1 cellular context compared by ENCODE assay signal in genomic region chr22:19292262-19293230, GRCh38.
A peak's percentile ranks its signal among the peaks of the same experiment; 100 is the strongest.
TF ChIP-seq lines count a peak whose summit lies in the region.

No MANE protein-coding gene starts in this region.

TF ChIP-seq in K562, 482 proteins besides CTCF, POLR2A, EP300 and RAD21 (continued from another document):
- no peak for TF ChIP-seq ZNF740 (CRISPR knock-in tag; IDR thresholded peaks at IDR 0.05)
- TF ChIP-seq ZNF740 (tag; IDR thresholded peaks at IDR 0.05): no peak
- TF ChIP-seq MTA1 (IDR thresholded peaks at IDR 0.05; ENCODE audit: borderline replicate concordance): no peak; the same call in 1 of the 2 replicates
- TF ChIP-seq, protein P1, sequence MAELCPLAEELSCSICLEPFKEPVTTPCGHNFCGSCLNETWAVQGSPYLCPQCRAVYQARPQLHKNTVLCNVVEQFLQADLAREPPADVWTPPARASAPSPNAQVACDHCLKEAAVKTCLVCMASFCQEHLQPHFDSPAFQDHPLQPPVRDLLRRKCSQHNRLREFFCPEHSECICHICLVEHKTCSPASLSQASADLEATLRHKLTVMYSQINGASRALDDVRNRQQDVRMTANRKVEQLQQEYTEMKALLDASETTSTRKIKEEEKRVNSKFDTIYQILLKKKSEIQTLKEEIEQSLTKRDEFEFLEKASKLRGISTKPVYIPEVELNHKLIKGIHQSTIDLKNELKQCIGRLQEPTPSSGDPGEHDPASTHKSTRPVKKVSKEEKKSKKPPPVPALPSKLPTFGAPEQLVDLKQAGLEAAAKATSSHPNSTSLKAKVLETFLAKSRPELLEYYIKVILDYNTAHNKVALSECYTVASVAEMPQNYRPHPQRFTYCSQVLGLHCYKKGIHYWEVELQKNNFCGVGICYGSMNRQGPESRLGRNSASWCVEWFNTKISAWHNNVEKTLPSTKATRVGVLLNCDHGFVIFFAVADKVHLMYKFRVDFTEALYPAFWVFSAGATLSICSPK (IDR thresholded peaks at IDR 0.05; ENCODE audit: borderline replicate concordance): no peak; the same call in 1 of the 2 replicates
- TF ChIP-seq MCM7 (IDR thresholded peaks at IDR 0.05): no peak
- TF ChIP-seq ZNF57 (CRISPR knock-in tag; IDR thresholded peaks at IDR 0.05): no peak
- no peak for TF ChIP-seq TAF1 (IDR thresholded peaks at IDR 0.05; ENCODE audit: control insufficient read depth, extremely low read depth, insufficient read depth, low read length, severe bottlenecking)
- TF ChIP-seq ZNF449 (CRISPR knock-in tag; IDR thresholded peaks at IDR 0.05): no peak
- TF ChIP-seq ZNF551 (CRISPR knock-in tag; IDR thresholded peaks at IDR 0.05): no peak
- peak; percentile 70; the same call in 1 of the 2 replicates for TF ChIP-seq STAT6 (CRISPR knock-in tag; IDR thresholded peaks at IDR 0.05)
- no peak; the same call in 1 of the 2 replicates for TF ChIP-seq RAD51 (IDR thresholded peaks at IDR 0.05; ENCODE audit: borderline replicate concordance, low read depth)
- TF ChIP-seq, protein P2, sequence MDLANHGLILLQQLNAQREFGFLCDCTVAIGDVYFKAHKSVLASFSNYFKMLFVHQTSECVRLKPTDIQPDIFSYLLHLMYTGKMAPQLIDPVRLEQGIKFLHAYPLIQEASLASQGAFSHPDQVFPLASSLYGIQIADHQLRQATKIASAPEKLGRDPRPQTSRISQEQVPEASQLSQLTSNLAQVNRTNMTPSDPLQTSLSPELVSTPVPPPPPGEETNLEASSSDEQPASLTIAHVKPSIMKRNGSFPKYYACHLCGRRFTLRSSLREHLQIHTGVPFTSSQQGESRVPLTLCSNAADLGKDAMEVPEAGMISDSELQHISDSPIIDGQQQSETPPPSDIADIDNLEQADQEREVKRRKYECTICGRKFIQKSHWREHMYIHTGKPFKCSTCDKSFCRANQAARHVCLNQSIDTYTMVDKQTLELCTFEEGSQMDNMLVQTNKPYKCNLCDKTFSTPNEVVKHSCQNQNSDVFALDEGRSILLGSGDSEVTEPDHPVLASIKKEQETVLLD (IDR thresholded peaks at IDR 0.05): no peak
- TF ChIP-seq TEAD2 (tag; IDR thresholded peaks at IDR 0.05): peak; percentile 28; the same call in 1 of the 2 replicates
- TF ChIP-seq ETV6 (IDR thresholded peaks at IDR 0.05; ENCODE audit: borderline replicate concordance in 1 of 2, low read depth in 2 of 2, low read length in 1 of 2): no peak
- TF ChIP-seq ETV6 (CRISPR knock-in tag; IDR thresholded peaks at IDR 0.05; ENCODE audit: borderline replicate concordance): peak; percentile 90; the same call in 1 of the 2 replicates
- TF ChIP-seq PCBP1 (IDR thresholded peaks at IDR 0.05; ENCODE audit: low read depth, low read length, poor library complexity, severe bottlenecking): no peak
- no peak for TF ChIP-seq NCOA2 (IDR thresholded peaks at IDR 0.05; ENCODE audit: partially characterized antibody in 2 of 2)
- 0 out of 4 replicates have a peak, but pooled peaks have one; percentile 43 to 51 for TF ChIP-seq MLX (CRISPR knock-in tag; conservative IDR thresholded peaks at IDR 0.05)
- no peak for TF ChIP-seq HLTF (IDR thresholded peaks at IDR 0.05)
- TF ChIP-seq ZNF316 (IDR thresholded peaks at IDR 0.05): no peak
- no peak for TF ChIP-seq SP2 (IDR thresholded peaks at IDR 0.05; ENCODE audit: extremely low read depth, low read depth, low read length, poor library complexity, severe bottlenecking)
- TF ChIP-seq, protein P3, sequence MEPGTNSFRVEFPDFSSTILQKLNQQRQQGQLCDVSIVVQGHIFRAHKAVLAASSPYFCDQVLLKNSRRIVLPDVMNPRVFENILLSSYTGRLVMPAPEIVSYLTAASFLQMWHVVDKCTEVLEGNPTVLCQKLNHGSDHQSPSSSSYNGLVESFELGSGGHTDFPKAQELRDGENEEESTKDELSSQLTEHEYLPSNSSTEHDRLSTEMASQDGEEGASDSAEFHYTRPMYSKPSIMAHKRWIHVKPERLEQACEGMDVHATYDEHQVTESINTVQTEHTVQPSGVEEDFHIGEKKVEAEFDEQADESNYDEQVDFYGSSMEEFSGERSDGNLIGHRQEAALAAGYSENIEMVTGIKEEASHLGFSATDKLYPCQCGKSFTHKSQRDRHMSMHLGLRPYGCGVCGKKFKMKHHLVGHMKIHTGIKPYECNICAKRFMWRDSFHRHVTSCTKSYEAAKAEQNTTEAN (CRISPR knock-in tag; IDR thresholded peaks at IDR 0.05): no peak
- TF ChIP-seq PREB (CRISPR knock-in tag; IDR thresholded peaks at IDR 0.05): no peak
- TF ChIP-seq ZNF324 (CRISPR knock-in tag; IDR thresholded peaks at IDR 0.05): 0 out of 2 replicates have a peak, but pooled peaks have one; percentile 2
- no peak for TF ChIP-seq PTBP1 (IDR thresholded peaks at IDR 0.05; ENCODE audit: low read depth, low read length)
- no peak for TF ChIP-seq CHCHD3 (CRISPR knock-in tag; IDR thresholded peaks at IDR 0.05)
- no peak for TF ChIP-seq TCF7L2 (IDR thresholded peaks at IDR 0.05; ENCODE audit: low read depth, low read length)
- TF ChIP-seq ZNF592 (IDR thresholded peaks at IDR 0.05): peak; percentile 70; the same call in 1 of the 2 replicates
- TF ChIP-seq POLR2G (IDR thresholded peaks at IDR 0.05; ENCODE audit: low read depth, low read length): no peak
- no peak for TF ChIP-seq CBFA2T2 (conservative IDR thresholded peaks at IDR 0.05)
- no peak for TF ChIP-seq PHTF2 (CRISPR knock-in tag; IDR thresholded peaks at IDR 0.05)
- TF ChIP-seq CEBPG (CRISPR knock-in tag; IDR thresholded peaks at IDR 0.05): no peak
- peak in 1 of 2 experiments; percentile 83; a peak in 2 of 4 replicates for TF ChIP-seq CEBPG (tag; conservative IDR thresholded peaks at IDR 0.05 in 1 of 2, IDR thresholded peaks at IDR 0.05 in 1 of 2)
- TF ChIP-seq HMG20A (CRISPR knock-in tag; conservative IDR thresholded peaks at IDR 0.05): no peak
- TF ChIP-seq, protein P4, sequence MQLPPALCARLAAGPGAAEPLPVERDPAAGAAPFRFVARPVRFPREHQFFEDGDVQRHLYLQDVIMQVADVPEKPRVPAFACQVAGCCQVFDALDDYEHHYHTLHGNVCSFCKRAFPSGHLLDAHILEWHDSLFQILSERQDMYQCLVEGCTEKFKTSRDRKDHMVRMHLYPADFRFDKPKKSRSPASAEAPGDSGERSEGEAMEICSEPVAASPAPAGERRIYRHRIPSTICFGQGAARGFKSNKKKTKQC (CRISPR knock-in tag; IDR thresholded peaks at IDR 0.05): no peak
- 0 out of 2 replicates have a peak, but pooled peaks have one; percentile 79 for TF ChIP-seq E2F1 (CRISPR knock-in tag; IDR thresholded peaks at IDR 0.05)
- TF ChIP-seq ZNF23 (CRISPR knock-in tag; IDR thresholded peaks at IDR 0.05): no peak
- peak; percentile 29 for TF ChIP-seq CHD4 (IDR thresholded peaks at IDR 0.05; ENCODE audit: insufficient read depth, insufficient replicate concordance, low read depth, low read length, poor library complexity, severe bottlenecking)
- TF ChIP-seq SIN3A (IDR thresholded peaks at IDR 0.05; ENCODE audit: borderline replicate concordance in 2 of 2, control insufficient read depth in 1 of 2, low read depth in 2 of 2, low read length in 2 of 2): no peak
- TF ChIP-seq MBD2 (IDR thresholded peaks at IDR 0.05; ENCODE audit: borderline replicate concordance, low read depth): 0 out of 2 replicates have a peak, but pooled peaks have one; percentile 9
- TF ChIP-seq ETV5 (CRISPR knock-in tag; IDR thresholded peaks at IDR 0.05; ENCODE audit: low read depth): no peak
- no peak for TF ChIP-seq PURB (CRISPR knock-in tag; IDR thresholded peaks at IDR 0.05; ENCODE audit: low read depth)
- TF ChIP-seq RBFOX2 (IDR thresholded peaks at IDR 0.05; ENCODE audit: low read depth, low read length): no peak
- no peak for TF ChIP-seq ZNF75A (CRISPR knock-in tag; IDR thresholded peaks at IDR 0.05)
- TF ChIP-seq BRF1 (IDR thresholded peaks at IDR 0.05; ENCODE audit: borderline replicate concordance, extremely low read depth, insufficient read length): no peak
TF ChIP-seq in K562: peak in this region for 88.
